ENCODE assay signal across 8 cellular contexts in genomic region chr16:10828851-10829331, GRCh38. TPM values are rescaled to one million over a fixed set of nuclear protein-coding genes. Genes with fewer than 3 reads are reported as not detected.
DNase-seq lines count a peak whose midpoint lies in the region; ATAC-seq and TF ChIP-seq lines count a peak whose summit lies in the region.

No MANE protein-coding gene starts in this region.

- no peaks in the 10 kb centered on the region for H3K27me3 ChIP-seq in right cardiac atrium (ENCODE audit: control insufficient read depth, insufficient read depth)

- peak; percentile 89 to 91 for ATAC-seq in right cardiac atrium
- peak; percentile 85 for ATAC-seq in sciatic nerve
- no peak for ATAC-seq in GM18868 (IDR thresholded peaks at IDR 0.05; ENCODE audit: unreplicated experiment)
- no peak for ATAC-seq in HG03342 (IDR thresholded peaks at IDR 0.05; ENCODE audit: unreplicated experiment)

- H3K27ac ChIP-seq in right cardiac atrium (ENCODE audit: low read length): peak overlapping the region; percentile 77

- 4% methylated on average over 16 of the region's 16 CpGs for WGBS in right cardiac atrium

- intact Hi-C loops in right cardiac atrium (cut with DNase I) (loop anchor here in 3 of 4 donors (5.0 to 10.0 kb wide), 4 partner anchors 64 to 88 kb away; no protein-coding TSS in a partner anchor), sciatic nerve (cut with DNase I) (no loop called here)

- H3K4me1 ChIP-seq in right cardiac atrium (ENCODE audit: control insufficient read depth, insufficient read depth, low read length): peaks cover 8% of the 10 kb centered on the region

- H3K4me3 ChIP-seq in HFF-Myc (replicated peaks; ENCODE audit: low read depth, low read length) (no peak overlapping the region), right cardiac atrium (ENCODE audit: low read length) (no peak overlapping the region)

- TF ChIP-seq CTCF in HFF-Myc (IDR thresholded peaks at IDR 0.05; ENCODE audit: low read depth, low read length, missing control alignments) (no peak), GM13976 (IDR thresholded peaks at IDR 0.05; ENCODE audit: borderline replicate concordance, control extremely low read depth, extremely low read depth, insufficient read depth, missing control alignments) (no peak)

- DNase-seq in HFF-Myc (ENCODE audit: extremely low read depth, low read depth): peak; percentile 30
- DNase-seq in anterior cingulate cortex (lab: John Stamatoyannopoulos, UW): peak; percentile 11 to 96 (median 83)
- peak; percentile 97 to 99 (median 98) for DNase-seq in right cardiac atrium
- DNase-seq in sciatic nerve (ENCODE audit: low spot score): peak; percentile 93
- DNase-seq in GM13976 (ENCODE audit: low spot score): no peak
- DNase-seq in stimulated activated CD4-positive, alpha-beta T cell treated with anti-CD3 and anti-CD28 coated beads, Interleukin-4, amount 100 ng/mL, for 4 hours: no peak

- in situ Hi-C loops in GM13976 (cut with MboI; ENCODE audit: low sequenced_read_pairs, unreplicated experiment): no loop called here

- H3K9me3 ChIP-seq in right cardiac atrium (ENCODE audit: control insufficient read depth, low read length): no peaks in the 10 kb centered on the region

RNA-seq across cellular contexts. Expression of gene TVP23A, which starts 10.3 kb away (rescaled TPM):
- total RNA-seq in right cardiac atrium (1 to 10 TPM; 1.9 to 3.2 (median 2.0) TPM), sciatic nerve (3.3 TPM)
- 1.4 TPM for polyA plus RNA-seq in right cardiac atrium

RNA-seq across cellular contexts. Expression of gene CIITA, which starts 48.1 kb away (rescaled TPM):
- total RNA-seq in right cardiac atrium (1 to 10 TPM; 5.3 to 9.1 (median 7.5) TPM), sciatic nerve (51.9 TPM)
- 7.3 TPM for polyA plus RNA-seq in right cardiac atrium

Comparison
In these comparisons a context has a peak if more than half of its experiments do, and no peak if none do; other contexts are left out.
1. DNase-seq: peak in HFF-Myc (single experiment), anterior cingulate cortex (58 of 58), right cardiac atrium (3 of 3) and sciatic nerve (single experiment); none in GM13976 (single experiment) and stimulated activated CD4-positive, alpha-beta T cell treated with anti-CD3 and anti-CD28 coated beads, Interleukin-4, amount 100 ng/mL, for 4 hours (0 of 2).
2. ATAC-seq: peak in right cardiac atrium (2 of 2) and sciatic nerve (single experiment); none in GM18868 (single experiment) and HG03342 (single experiment).